ENCODE assay signal across 1 cellular context in the genomic region with DNA sequence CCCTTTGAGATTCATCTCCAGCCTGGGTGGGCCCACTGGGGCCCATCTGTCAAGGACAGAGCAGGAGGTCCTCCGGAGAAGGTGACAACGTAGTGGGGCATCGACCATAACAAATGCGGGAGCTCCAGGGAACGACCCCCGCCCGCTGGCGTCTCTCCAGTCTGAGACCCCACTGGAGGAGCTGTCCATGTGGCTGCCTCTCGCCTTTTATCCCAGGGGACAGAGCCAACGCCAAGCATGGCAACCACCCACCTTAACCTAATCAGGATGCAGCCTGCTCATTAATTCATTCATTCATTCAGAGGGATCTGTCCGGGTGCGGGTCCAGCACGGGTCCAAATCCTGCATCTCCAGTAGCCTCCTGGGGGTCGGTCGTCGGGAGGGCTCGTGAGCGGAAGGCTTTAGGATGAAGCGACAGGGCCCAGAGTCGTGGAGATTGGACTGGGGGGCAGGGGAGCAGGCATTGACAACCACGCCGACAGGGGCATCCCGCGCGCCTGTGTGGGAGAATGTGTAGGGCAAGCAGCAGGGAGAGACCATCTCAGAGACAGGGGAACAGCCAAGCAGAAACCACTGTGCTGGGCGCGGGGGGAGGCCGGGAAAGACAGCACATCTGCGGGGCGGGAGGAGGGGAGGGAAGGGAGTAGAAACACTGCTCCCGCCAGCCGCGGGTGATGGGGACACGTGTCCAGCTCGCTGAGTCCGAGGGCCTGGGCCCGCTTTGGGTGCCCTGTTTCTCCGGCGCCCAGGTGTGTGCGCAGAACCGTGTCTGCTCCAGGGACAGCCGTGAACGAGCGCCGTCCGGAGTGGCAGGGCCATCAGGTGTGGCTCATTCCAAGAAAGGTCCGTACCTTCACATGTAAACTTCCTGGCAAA.
TF ChIP-seq lines count a peak whose summit lies in the region.

No MANE protein-coding gene starts in this region.

TF ChIP-seq in HepG2, 621 proteins besides CTCF, POLR2A, EP300 and RAD21 (continues in another document):
- TF ChIP-seq POLR2AphosphoS5 (IDR thresholded peaks at IDR 0.05; ENCODE audit: low read depth, low read length) = peak; percentile 49
- TF ChIP-seq PCBP1 (IDR thresholded peaks at IDR 0.05; ENCODE audit: borderline replicate concordance, low read depth, low read length) = peak; percentile 52; the same call in 1 of the 2 replicates
- 0 out of 2 replicates have a peak, but pooled peaks have one; percentile 16 for TF ChIP-seq POLR2G (IDR thresholded peaks at IDR 0.05; ENCODE audit: low read depth, low read length)
- TF ChIP-seq MAZ (IDR thresholded peaks at IDR 0.05; ENCODE audit: borderline replicate concordance, low read depth, low read length) = no peak
- peak; percentile 27; the same call in 1 of the 2 replicates for TF ChIP-seq MAZ (CRISPR knock-in tag; IDR thresholded peaks at IDR 0.05; ENCODE audit: low read depth)
- 0 out of 2 replicates have a peak, but pooled peaks have one; percentile 25 for TF ChIP-seq ZNF670 (CRISPR knock-in tag; IDR thresholded peaks at IDR 0.05; ENCODE audit: borderline replicate concordance)
- TF ChIP-seq, protein P1, sequence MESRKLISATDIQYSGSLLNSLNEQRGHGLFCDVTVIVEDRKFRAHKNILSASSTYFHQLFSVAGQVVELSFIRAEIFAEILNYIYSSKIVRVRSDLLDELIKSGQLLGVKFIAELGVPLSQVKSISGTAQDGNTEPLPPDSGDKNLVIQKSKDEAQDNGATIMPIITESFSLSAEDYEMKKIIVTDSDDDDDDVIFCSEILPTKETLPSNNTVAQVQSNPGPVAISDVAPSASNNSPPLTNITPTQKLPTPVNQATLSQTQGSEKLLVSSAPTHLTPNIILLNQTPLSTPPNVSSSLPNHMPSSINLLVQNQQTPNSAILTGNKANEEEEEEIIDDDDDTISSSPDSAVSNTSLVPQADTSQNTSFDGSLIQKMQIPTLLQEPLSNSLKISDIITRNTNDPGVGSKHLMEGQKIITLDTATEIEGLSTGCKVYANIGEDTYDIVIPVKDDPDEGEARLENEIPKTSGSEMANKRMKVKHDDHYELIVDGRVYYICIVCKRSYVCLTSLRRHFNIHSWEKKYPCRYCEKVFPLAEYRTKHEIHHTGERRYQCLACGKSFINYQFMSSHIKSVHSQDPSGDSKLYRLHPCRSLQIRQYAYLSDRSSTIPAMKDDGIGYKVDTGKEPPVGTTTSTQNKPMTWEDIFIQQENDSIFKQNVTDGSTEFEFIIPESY (CRISPR knock-in tag; IDR thresholded peaks at IDR 0.05) = peak; percentile 90
- TF ChIP-seq ZNF724P (CRISPR knock-in tag; IDR thresholded peaks at IDR 0.05; ENCODE audit: borderline replicate concordance) = no peak
- TF ChIP-seq AHR (CRISPR knock-in tag; IDR thresholded peaks at IDR 0.05) = peak; percentile 57; the same call in 1 of the 2 replicates
- TF ChIP-seq TBX2 (CRISPR knock-in tag; IDR thresholded peaks at IDR 0.05; ENCODE audit: borderline replicate concordance) = peak; percentile 46; the same call in 1 of the 2 replicates
- TF ChIP-seq ZBTB1 (CRISPR knock-in tag; IDR thresholded peaks at IDR 0.05; ENCODE audit: borderline replicate concordance) = 0 out of 2 replicates have a peak, but pooled peaks have one; percentile 65
- no peak for TF ChIP-seq RXRA (CRISPR knock-in tag; IDR thresholded peaks at IDR 0.05)
- 0 out of 2 replicates have a peak, but pooled peaks have one; percentile 6 for TF ChIP-seq MTA1 (CRISPR knock-in tag; IDR thresholded peaks at IDR 0.05; ENCODE audit: borderline replicate concordance)
- TF ChIP-seq AGO1 (IDR thresholded peaks at IDR 0.05; ENCODE audit: low read depth, low read length, poor library complexity, severe bottlenecking) = peak; percentile 28
- peak; percentile 73; the same call in 1 of the 2 replicates for TF ChIP-seq ZC3H13 (CRISPR knock-in tag; IDR thresholded peaks at IDR 0.05)
- TF ChIP-seq, protein P2, sequence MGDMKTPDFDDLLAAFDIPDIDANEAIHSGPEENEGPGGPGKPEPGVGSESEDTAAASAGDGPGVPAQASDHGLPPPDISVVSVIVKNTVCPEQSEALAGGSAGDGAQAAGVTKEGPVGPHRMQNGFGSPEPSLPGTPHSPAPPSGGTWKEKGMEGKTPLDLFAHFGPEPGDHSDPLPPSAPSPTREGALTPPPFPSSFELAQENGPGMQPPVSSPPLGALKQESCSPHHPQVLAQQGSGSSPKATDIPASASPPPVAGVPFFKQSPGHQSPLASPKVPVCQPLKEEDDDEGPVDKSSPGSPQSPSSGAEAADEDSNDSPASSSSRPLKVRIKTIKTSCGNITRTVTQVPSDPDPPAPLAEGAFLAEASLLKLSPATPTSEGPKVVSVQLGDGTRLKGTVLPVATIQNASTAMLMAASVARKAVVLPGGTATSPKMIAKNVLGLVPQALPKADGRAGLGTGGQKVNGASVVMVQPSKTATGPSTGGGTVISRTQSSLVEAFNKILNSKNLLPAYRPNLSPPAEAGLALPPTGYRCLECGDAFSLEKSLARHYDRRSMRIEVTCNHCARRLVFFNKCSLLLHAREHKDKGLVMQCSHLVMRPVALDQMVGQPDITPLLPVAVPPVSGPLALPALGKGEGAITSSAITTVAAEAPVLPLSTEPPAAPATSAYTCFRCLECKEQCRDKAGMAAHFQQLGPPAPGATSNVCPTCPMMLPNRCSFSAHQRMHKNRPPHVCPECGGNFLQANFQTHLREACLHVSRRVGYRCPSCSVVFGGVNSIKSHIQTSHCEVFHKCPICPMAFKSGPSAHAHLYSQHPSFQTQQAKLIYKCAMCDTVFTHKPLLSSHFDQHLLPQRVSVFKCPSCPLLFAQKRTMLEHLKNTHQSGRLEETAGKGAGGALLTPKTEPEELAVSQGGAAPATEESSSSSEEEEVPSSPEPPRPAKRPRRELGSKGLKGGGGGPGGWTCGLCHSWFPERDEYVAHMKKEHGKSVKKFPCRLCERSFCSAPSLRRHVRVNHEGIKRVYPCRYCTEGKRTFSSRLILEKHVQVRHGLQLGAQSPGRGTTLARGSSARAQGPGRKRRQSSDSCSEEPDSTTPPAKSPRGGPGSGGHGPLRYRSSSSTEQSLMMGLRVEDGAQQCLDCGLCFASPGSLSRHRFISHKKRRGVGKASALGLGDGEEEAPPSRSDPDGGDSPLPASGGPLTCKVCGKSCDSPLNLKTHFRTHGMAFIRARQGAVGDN (CRISPR knock-in tag; IDR thresholded peaks at IDR 0.05) = peak; percentile 76
- peak; percentile 59; the same call in 1 of the 2 replicates for TF ChIP-seq AKAP8 (CRISPR knock-in tag; IDR thresholded peaks at IDR 0.05)
- TF ChIP-seq XBP1 (CRISPR knock-in tag; IDR thresholded peaks at IDR 0.05) = no peak
- no peak for TF ChIP-seq ZNF383 (CRISPR knock-in tag; IDR thresholded peaks at IDR 0.05; ENCODE audit: borderline replicate concordance)
- TF ChIP-seq, protein P3, sequence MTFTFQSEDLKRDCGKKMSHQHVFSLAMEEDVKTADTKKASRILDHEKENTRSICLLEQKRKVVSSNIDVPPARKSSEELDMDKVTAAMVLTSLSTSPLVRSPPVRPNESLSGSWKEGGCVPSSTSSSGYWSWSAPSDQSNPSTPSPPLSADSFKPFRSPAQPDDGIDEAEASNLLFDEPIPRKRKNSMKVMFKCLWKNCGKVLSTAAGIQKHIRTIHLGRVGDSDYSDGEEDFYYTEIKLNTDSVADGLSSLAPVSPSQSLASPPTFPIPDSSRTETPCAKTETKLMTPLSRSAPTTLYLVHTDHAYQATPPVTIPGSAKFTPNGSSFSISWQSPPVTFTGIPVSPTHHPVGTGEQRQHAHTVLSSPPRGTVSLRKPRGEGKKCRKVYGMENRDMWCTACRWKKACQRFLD (CRISPR knock-in tag; IDR thresholded peaks at IDR 0.05; ENCODE audit: borderline replicate concordance) = 0 out of 2 replicates have a peak, but pooled peaks have one; percentile 33
- TF ChIP-seq JUN (CRISPR knock-in tag; IDR thresholded peaks at IDR 0.05) = no peak
- TF ChIP-seq ZNF136 (CRISPR knock-in tag; IDR thresholded peaks at IDR 0.05; ENCODE audit: low read depth) = 0 out of 2 replicates have a peak, but pooled peaks have one; percentile 27
- 0 out of 2 replicates have a peak, but pooled peaks have one; percentile 46 for TF ChIP-seq ESRRA (CRISPR knock-in tag; IDR thresholded peaks at IDR 0.05; ENCODE audit: low read depth)
- no peak for TF ChIP-seq HNRNPUL1 (IDR thresholded peaks at IDR 0.05; ENCODE audit: low read depth, low read length)
- peak; percentile 74 for TF ChIP-seq RBFOX2 (IDR thresholded peaks at IDR 0.05; ENCODE audit: low read depth, low read length)
- peak; percentile 17; the same call in 1 of the 2 replicates for TF ChIP-seq ZNF598 (CRISPR knock-in tag; IDR thresholded peaks at IDR 0.05; ENCODE audit: borderline replicate concordance)
- peak; percentile 75 for TF ChIP-seq PRPF4 (IDR thresholded peaks at IDR 0.05; ENCODE audit: low read depth, low read length, poor library complexity, severe bottlenecking)
- TF ChIP-seq ZBTB38 (CRISPR knock-in tag; IDR thresholded peaks at IDR 0.05) = peak; percentile 99
- peak; percentile 94 for TF ChIP-seq AGO2 (optimal IDR thresholded peaks at IDR 0.05; ENCODE audit: low read depth, low read length)
- TF ChIP-seq ZNF773 (CRISPR knock-in tag; IDR thresholded peaks at IDR 0.05; ENCODE audit: borderline replicate concordance) = no peak
- TF ChIP-seq ZNF772 (CRISPR knock-in tag; IDR thresholded peaks at IDR 0.05) = peak; percentile 12; the same call in 1 of the 2 replicates
- TF ChIP-seq ZFP90 (CRISPR knock-in tag; IDR thresholded peaks at IDR 0.05; ENCODE audit: borderline replicate concordance) = 0 out of 2 replicates have a peak, but pooled peaks have one; percentile 45
- peak; percentile 17; the same call in 1 of the 2 replicates for TF ChIP-seq ZMYM3 (CRISPR knock-in tag; IDR thresholded peaks at IDR 0.05)
- TF ChIP-seq, protein P4, sequence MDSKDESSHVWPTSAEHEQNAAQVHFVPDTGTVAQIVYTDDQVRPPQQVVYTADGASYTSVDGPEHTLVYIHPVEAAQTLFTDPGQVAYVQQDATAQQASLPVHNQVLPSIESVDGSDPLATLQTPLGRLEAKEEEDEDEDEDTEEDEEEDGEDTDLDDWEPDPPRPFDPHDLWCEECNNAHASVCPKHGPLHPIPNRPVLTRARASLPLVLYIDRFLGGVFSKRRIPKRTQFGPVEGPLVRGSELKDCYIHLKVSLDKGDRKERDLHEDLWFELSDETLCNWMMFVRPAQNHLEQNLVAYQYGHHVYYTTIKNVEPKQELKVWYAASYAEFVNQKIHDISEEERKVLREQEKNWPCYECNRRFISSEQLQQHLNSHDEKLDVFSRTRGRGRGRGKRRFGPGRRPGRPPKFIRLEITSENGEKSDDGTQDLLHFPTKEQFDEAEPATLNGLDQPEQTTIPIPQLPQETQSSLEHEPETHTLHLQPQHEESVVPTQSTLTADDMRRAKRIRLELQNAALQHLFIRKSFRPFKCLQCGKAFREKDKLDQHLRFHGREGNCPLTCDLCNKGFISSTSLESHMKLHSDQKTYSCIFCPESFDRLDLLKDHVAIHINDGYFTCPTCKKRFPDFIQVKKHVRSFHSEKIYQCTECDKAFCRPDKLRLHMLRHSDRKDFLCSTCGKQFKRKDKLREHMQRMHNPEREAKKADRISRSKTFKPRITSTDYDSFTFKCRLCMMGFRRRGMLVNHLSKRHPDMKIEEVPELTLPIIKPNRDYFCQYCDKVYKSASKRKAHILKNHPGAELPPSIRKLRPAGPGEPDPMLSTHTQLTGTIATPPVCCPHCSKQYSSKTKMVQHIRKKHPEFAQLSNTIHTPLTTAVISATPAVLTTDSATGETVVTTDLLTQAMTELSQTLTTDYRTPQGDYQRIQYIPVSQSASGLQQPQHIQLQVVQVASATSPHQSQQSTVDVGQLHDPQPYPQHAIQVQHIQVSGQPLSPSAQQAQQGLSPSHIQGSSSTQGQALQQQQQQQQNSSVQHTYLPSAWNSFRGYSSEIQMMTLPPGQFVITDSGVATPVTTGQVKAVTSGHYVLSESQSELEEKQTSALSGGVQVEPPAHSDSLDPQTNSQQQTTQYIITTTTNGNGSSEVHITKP (CRISPR knock-in tag; IDR thresholded peaks at IDR 0.05; ENCODE audit: low read depth) = peak; percentile 91
